ENCODE assay signal across 8 cellular contexts in the genomic region with DNA sequence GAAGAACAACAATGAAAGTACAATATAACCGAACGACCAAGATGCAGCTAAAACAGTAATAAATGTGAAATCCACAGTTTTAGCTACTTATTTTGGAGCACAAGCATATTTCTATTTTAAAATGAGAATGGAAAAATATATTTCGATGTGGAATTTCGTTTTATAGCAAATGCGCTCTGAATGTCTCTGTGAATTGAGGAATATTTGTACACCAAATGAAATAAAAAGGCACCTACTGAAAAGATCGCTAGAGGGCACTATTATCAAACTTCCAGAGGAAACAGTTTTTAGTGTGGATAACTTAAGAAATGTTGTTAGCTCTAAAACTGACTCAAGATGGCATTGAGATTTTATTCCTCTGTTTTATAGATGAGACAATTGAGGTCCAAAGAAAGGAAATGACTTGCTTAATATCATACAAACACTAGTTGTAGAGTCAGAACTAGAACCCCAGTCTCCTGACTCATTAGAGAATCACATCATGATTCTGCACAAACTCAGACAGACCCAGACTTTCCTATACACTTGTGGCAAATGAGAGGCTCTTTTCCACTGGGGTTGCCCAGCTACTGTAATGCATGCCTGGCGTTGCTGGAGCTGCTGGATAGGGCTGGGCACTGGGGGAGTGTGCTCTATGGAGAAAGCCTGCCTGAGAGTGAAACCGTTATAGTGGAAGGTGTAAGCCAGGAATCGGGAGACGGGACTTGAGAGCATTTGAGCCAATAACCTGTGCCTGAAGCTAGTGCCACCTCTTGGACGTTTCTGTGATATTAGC. TPM values are rescaled to one million over a fixed set of nuclear protein-coding genes. Genes with fewer than 3 reads are reported as not detected.
A peak's percentile ranks its signal among the peaks of the same experiment; 100 is the strongest.
DNase-seq lines count a peak whose midpoint lies in the region; ATAC-seq and TF ChIP-seq lines count a peak whose summit lies in the region.

No MANE protein-coding gene starts in this region.

- H3K36me3 Mint-ChIP-seq in activated T-helper 17 cell treated with anti-CD3 and anti-CD28 coated beads, Interleukin-2, amount 50 U/mL, for 72 hours (ENCODE audit: low read depth) = peaks cover 4% of the 10 kb centered on the region

- DNase-seq in Caki2 (ENCODE audit: low read depth) (peak; percentile 69), NCI-H524 treated with DMSO at 0.1 percent for 48 hours (lab: John Stamatoyannopoulos, UW) (peak; percentile 38), glomerular visceral epithelial cell (ENCODE audit: extremely low spot score) (peak; percentile 60), psoas muscle (no peak)

- H3K27me3 ChIP-seq in psoas muscle (ENCODE audit: insufficient read depth in 3 of 3, low read length in 2 of 3) = no peaks in the 10 kb centered on the region

- no peak overlapping the region for H3K27ac ChIP-seq in HEK293 (ENCODE audit: extremely low read depth, low read depth, low read length)
- peak overlapping the region; percentile 54 for H3K27ac ChIP-seq in psoas muscle

- CTCF ChIA-PET in HEK293 (lab: Yijun Ruan, JAX) = interaction anchor here (0.5 to 8.7 kb wide), 95 partner anchors 10 to 1199 kb away, joined by 3 to 270 read pairs (median 4); a partner anchor contains a TSS

- in situ Hi-C loops in Caki2 (cut with HindIII; ENCODE audit: low pct_unique_long_range_greater_than_20kb, low sequenced_read_pairs) = no loop called here

- H3K27me3 Mint-ChIP-seq in activated T-helper 17 cell treated with anti-CD3 and anti-CD28 coated beads, Interleukin-2, amount 50 U/mL, for 72 hours = peaks cover 3% of the 10 kb centered on the region

- peak overlapping the region; percentile 68 for H3K27ac Mint-ChIP-seq in activated T-helper 17 cell treated with anti-CD3 and anti-CD28 coated beads, Interleukin-2, amount 50 U/mL, for 72 hours

- peak overlapping the region; percentile 12; the same call in 1 of the 2 replicates for H3K4me3 ChIP-seq in HEK293 (ENCODE audit: low read depth, low read length)
- peak overlapping the region; percentile 59 for H3K4me3 ChIP-seq in psoas muscle

- H3K9me3 ChIP-seq in HEK293 (ENCODE audit: control insufficient read depth, insufficient read depth, low read depth, low read length) (no peaks in the 10 kb centered on the region), psoas muscle (no peaks in the 10 kb centered on the region)

- peak; percentile 98 for ATAC-seq in activated T-helper 17 cell treated with anti-CD3 and anti-CD28 coated beads, Interleukin-2, amount 50 U/mL, for 72 hours (replicated peaks)
- peak; percentile 59 to 89 (median 72) for ATAC-seq in psoas muscle
- ATAC-seq in GM18502 (IDR thresholded peaks at IDR 0.05; ENCODE audit: poor library complexity, unreplicated experiment) = no peak
- no peak for ATAC-seq in GM18873 (IDR thresholded peaks at IDR 0.05; ENCODE audit: low FRiP score, unreplicated experiment)

- intact Hi-C loops in psoas muscle (cut with DNase I) = loop anchor here (1.0 to 10.0 kb wide), 5 partner anchors 52 to 234 kb away; a partner anchor contains a TSS

- H3K4me3 Mint-ChIP-seq in activated T-helper 17 cell treated with anti-CD3 and anti-CD28 coated beads, Interleukin-2, amount 50 U/mL, for 72 hours = peak overlapping the region; percentile 48

- POLR2A ChIA-PET in HEK293 (lab: Yijun Ruan, JAX) = interaction anchor here (0.5 to 3.0 kb wide), 6 partner anchors 52 to 242 kb away, joined by 3 to 9 read pairs (median 5); a partner anchor contains a TSS

- no peaks in the 10 kb centered on the region for H3K9me3 Mint-ChIP-seq in activated T-helper 17 cell treated with anti-CD3 and anti-CD28 coated beads, Interleukin-2, amount 50 U/mL, for 72 hours

- H3K4me1 Mint-ChIP-seq in activated T-helper 17 cell treated with anti-CD3 and anti-CD28 coated beads, Interleukin-2, amount 50 U/mL, for 72 hours = peaks cover 12% of the 10 kb centered on the region

- TF ChIP-seq CTCF in HEK293 (tag by site-specific recombination; IDR thresholded peaks at IDR 0.05) (peak; percentile 30), psoas muscle (IDR thresholded peaks at IDR 0.05) (peak; percentile 75)

- peaks cover 4 to 10% of the 10 kb centered on the region in 2 experiments; a peak in 2 of 3 replicates for H3K36me3 ChIP-seq in HEK293 (ENCODE audit: control insufficient read depth in 2 of 2, insufficient read depth in 1 of 2, low read length in 2 of 2)
- H3K36me3 ChIP-seq in psoas muscle (ENCODE audit: insufficient read depth in 1 of 2, low read depth in 1 of 2) = peaks cover 0 to under 1% of the 10 kb centered on the region in 2 donors

- H3K4me1 ChIP-seq in HEK293 (ENCODE audit: control insufficient read depth, insufficient read depth, low read length) (peaks cover 2% of the 10 kb centered on the region; the same call in 1 of the 2 replicates), psoas muscle (peaks cover 11% of the 10 kb centered on the region)

- WGBS in psoas muscle, 3 donors = 12 to 20% (median 17%) methylated on average over 11 of the region's 11 CpGs

TF ChIP-seq in HEK293, 187 proteins besides CTCF, POLR2A, EP300 and RAD21:
- no peak for TF ChIP-seq SP2 (tag by site-specific recombination; IDR thresholded peaks at IDR 0.05)
- peak; percentile 23; the same call in 1 of the 2 replicates for TF ChIP-seq ZNF335 (tag by site-specific recombination; conservative IDR thresholded peaks at IDR 0.05)
- peak; percentile 88 for TF ChIP-seq ZNF654 (tag by site-specific recombination; IDR thresholded peaks at IDR 0.05; ENCODE audit: low read depth)
- TF ChIP-seq OVOL3 (tag by site-specific recombination; IDR thresholded peaks at IDR 0.05) = 0 out of 2 replicates have a peak, but pooled peaks have one; percentile 11
- peak; percentile 72 for TF ChIP-seq PRDM1 (tag by site-specific recombination; IDR thresholded peaks at IDR 0.05)
- no peak for TF ChIP-seq KLF8 (tag by site-specific recombination; IDR thresholded peaks at IDR 0.05)
- TF ChIP-seq TRIM28 (IDR thresholded peaks at IDR 0.05; ENCODE audit: borderline replicate concordance, low read length) = peak; percentile 66
- 0 out of 2 replicates have a peak, but pooled peaks have one; percentile 21 for TF ChIP-seq SCRT2 (tag by site-specific recombination; IDR thresholded peaks at IDR 0.05)
- 0 out of 2 replicates have a peak, but pooled peaks have one; percentile 38 for TF ChIP-seq ZBTB20 (tag by site-specific recombination; IDR thresholded peaks at IDR 0.05)
- TF ChIP-seq ZBTB17 (tag by site-specific recombination; IDR thresholded peaks at IDR 0.05) = peak; percentile 80
- TF ChIP-seq ZSCAN30 (tag by site-specific recombination; IDR thresholded peaks at IDR 0.05) = 0 out of 2 replicates have a peak, but pooled peaks have one; percentile 18
- TF ChIP-seq KLF1 (tag by site-specific recombination; IDR thresholded peaks at IDR 0.05) = no peak
- TF ChIP-seq, protein P1, sequence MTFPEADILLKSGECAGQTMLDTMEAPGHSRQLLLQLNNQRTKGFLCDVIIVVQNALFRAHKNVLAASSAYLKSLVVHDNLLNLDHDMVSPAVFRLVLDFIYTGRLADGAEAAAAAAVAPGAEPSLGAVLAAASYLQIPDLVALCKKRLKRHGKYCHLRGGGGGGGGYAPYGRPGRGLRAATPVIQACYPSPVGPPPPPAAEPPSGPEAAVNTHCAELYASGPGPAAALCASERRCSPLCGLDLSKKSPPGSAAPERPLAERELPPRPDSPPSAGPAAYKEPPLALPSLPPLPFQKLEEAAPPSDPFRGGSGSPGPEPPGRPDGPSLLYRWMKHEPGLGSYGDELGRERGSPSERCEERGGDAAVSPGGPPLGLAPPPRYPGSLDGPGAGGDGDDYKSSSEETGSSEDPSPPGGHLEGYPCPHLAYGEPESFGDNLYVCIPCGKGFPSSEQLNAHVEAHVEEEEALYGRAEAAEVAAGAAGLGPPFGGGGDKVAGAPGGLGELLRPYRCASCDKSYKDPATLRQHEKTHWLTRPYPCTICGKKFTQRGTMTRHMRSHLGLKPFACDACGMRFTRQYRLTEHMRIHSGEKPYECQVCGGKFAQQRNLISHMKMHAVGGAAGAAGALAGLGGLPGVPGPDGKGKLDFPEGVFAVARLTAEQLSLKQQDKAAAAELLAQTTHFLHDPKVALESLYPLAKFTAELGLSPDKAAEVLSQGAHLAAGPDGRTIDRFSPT (tag by site-specific recombination; IDR thresholded peaks at IDR 0.05) = no peak

RNA-seq across cellular contexts. Expression of a gene that starts 51.9 kb away (rescaled TPM):
- 79.2 and 103 TPM in 2 replicates for total RNA-seq in Caki2 (2014; rRNA removed; shearing (Covaris generic); ENCODE audit: low replicate concordance)
- 10 to 100 TPM; 36.1 to 48.2 TPM for total RNA-seq in activated T-helper 17 cell treated with anti-CD3 and anti-CD28 coated beads, Interleukin-2, amount 50 U/mL, for 72 hours
- 10 to 100 TPM; 14.0 to 31.9 (median 22.8) TPM for total RNA-seq in psoas muscle
- polyA plus RNA-seq in psoas muscle = 10 to 100 TPM in 1 of 3 donors, 1 to 10 TPM in 2; 4.7 to 17.9 (median 9.0) TPM

Comparison
In these comparisons a context has a peak if more than half of its experiments do, and no peak if none do; other contexts are left out.
1. DNase-seq: peak in Caki2 (single experiment), NCI-H524 treated with DMSO at 0.1 percent for 48 hours (single experiment) and glomerular visceral epithelial cell (single experiment); none in psoas muscle (0 of 2).
2. ATAC-seq: peak in activated T-helper 17 cell treated with anti-CD3 and anti-CD28 coated beads, Interleukin-2, amount 50 U/mL, for 72 hours (single experiment) and psoas muscle (4 of 4); none in GM18502 (single experiment) and GM18873 (single experiment).